In the genomic region with DNA sequence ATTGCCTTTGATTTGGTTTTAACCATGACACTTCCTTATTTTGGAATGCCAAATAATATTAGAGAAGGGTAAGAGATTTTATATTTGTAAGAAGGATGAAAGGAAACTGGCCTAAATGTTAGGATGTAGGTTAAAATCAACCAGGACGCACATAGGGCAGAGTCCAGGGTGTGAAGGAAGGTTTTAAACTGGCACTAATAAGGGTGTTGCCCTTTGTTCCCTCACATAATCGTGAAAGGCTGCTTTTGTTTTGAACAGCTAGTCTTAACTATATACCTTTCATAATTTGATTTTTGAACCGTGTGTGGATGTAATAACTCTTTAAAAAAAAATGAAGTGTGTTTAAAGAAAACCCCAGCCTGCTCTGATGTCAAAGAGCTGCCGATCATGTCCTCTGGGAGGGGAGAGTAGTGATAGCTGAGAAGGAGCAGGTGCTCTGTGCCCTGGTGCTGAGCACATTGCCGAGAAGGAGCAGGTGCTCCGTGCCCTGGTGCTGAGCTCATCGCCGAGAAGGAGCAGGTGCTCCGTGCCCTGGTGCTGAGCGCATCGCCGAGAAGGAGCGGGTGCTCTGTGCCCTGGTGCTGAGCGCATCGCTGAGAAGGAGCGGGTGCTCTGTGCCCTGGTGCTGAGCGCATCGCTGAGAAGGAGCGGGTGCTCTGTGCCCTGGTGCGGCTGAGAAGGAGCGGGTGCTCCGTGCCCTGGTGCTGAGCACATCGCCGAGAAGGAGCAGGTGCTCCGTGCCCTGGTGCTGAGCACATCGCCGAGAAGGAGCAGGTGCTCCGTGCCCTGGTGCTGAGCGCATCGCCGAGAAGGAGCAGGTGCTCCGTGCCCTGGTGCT, we compare ENCODE assay signal across 1 cellular context.
TF ChIP-seq lines count a peak whose summit lies in the region.
"Not testable (repeated sequence)": the region's sequence is repeated elsewhere in the genome, so short reads cannot be mapped to it uniquely, and the experiment has no call there.

No MANE protein-coding gene starts in this region.

TF ChIP-seq in HepG2, 621 proteins besides CTCF, POLR2A, EP300 and RAD21:
- TF ChIP-seq ZBTB38 (CRISPR knock-in tag; IDR thresholded peaks at IDR 0.05) (peak; percentile 49; the same call in 1 of the 2 replicates), SOX13 (CRISPR knock-in tag; conservative IDR thresholded peaks at IDR 0.05 in 1 of 2, IDR thresholded peaks at IDR 0.05 in 1 of 2) (peak in 1 of 2 experiments; percentile 20; a peak in 1 of 4 replicates), AGO2 (optimal IDR thresholded peaks at IDR 0.05; ENCODE audit: low read depth, low read length) (peak; percentile 41), ZNF768 (CRISPR knock-in tag; IDR thresholded peaks at IDR 0.05) (peak; percentile 21; the same call in 1 of the 2 replicates)
- TF ChIP-seq SOX13 (IDR thresholded peaks at IDR 0.05) = not testable (repeated sequence)
- TF ChIP-seq, protein P1, sequence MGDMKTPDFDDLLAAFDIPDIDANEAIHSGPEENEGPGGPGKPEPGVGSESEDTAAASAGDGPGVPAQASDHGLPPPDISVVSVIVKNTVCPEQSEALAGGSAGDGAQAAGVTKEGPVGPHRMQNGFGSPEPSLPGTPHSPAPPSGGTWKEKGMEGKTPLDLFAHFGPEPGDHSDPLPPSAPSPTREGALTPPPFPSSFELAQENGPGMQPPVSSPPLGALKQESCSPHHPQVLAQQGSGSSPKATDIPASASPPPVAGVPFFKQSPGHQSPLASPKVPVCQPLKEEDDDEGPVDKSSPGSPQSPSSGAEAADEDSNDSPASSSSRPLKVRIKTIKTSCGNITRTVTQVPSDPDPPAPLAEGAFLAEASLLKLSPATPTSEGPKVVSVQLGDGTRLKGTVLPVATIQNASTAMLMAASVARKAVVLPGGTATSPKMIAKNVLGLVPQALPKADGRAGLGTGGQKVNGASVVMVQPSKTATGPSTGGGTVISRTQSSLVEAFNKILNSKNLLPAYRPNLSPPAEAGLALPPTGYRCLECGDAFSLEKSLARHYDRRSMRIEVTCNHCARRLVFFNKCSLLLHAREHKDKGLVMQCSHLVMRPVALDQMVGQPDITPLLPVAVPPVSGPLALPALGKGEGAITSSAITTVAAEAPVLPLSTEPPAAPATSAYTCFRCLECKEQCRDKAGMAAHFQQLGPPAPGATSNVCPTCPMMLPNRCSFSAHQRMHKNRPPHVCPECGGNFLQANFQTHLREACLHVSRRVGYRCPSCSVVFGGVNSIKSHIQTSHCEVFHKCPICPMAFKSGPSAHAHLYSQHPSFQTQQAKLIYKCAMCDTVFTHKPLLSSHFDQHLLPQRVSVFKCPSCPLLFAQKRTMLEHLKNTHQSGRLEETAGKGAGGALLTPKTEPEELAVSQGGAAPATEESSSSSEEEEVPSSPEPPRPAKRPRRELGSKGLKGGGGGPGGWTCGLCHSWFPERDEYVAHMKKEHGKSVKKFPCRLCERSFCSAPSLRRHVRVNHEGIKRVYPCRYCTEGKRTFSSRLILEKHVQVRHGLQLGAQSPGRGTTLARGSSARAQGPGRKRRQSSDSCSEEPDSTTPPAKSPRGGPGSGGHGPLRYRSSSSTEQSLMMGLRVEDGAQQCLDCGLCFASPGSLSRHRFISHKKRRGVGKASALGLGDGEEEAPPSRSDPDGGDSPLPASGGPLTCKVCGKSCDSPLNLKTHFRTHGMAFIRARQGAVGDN (CRISPR knock-in tag; IDR thresholded peaks at IDR 0.05) = peak; percentile 30; the same call in 1 of the 2 replicates
